In the genomic region with DNA sequence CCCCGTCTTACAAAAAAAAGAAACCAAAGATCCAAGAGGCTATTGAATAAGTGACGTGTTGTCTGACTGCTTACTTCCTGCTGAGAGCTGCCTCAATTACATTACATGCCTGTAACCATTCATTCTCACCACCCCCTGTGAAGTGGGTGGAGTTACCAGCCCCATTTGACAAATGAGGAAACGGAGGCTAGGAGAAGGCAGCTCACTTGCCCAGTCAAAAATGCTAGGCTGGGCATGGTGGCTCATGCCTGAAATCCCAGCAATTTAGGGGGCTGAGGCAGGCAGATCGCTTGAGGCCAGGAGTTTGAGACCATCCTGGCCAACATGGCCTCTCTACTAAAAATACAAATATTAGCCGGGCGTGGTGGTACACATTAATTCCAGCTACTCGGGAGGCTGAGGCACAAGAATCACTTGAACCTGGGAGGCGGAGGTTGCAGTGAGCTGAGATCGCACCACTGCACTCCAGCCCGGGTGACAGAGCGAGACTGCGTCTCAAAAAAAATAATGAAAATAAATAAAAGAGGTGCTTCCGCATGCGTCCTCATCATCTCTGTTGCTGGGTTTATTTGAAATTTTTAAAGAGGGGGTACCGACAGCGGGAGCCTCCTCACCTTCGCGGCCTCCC, we compare ENCODE assay signal across 1 cellular context.
A peak's percentile ranks its signal among the peaks of the same experiment; 100 is the strongest.
TF ChIP-seq lines count a peak whose summit lies in the region.

No MANE protein-coding gene starts in this region.

TF ChIP-seq in HEK293T, 16 proteins besides CTCF, POLR2A, EP300 and RAD21:
- TF ChIP-seq FOXA1 (IDR thresholded peaks at IDR 0.05) (no peak), CTBP1 (IDR thresholded peaks at IDR 0.05; ENCODE audit: borderline replicate concordance) (no peak), FOXM1 (IDR thresholded peaks at IDR 0.05; ENCODE audit: borderline replicate concordance) (no peak)
- TF ChIP-seq, protein P1, sequence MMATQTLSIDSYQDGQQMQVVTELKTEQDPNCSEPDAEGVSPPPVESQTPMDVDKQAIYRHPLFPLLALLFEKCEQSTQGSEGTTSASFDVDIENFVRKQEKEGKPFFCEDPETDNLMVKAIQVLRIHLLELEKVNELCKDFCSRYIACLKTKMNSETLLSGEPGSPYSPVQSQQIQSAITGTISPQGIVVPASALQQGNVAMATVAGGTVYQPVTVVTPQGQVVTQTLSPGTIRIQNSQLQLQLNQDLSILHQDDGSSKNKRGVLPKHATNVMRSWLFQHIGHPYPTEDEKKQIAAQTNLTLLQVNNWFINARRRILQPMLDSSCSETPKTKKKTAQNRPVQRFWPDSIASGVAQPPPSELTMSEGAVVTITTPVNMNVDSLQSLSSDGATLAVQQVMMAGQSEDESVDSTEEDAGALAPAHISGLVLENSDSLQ (IDR thresholded peaks at IDR 0.05): peak; percentile 83
TF ChIP-seq in HEK293T: peak in this region for 1.
